Comparison of ENCODE assay signal across 2 cellular contexts in the genomic region with DNA sequence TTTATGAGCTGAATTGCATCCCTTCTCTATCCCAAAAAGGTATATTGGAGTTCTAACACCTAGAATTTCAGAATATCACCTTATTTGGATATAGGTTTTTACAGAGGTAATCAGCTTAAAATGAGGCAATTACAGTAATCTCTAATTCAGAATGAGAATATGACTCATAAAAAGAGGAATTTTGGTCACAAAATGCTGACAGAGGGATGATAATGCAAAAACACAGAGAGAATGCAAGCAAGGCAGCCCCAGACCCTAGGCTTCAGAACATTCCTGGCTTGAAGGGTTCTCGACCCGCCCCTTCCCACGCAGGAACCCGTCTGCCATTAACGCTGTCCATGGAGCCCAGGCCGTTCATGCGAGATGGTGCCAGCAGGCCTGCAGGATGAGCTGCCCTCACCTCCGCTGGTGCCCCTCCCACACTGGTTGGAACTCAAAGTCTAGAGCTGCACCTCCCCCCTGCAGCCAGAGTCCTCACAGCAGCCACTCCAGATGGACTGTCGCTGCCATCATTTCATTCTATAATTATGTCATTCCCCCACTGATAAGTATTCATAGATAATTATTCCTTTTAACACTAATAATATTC.
TF ChIP-seq lines count a peak whose summit lies in the region.

No MANE protein-coding gene starts in this region.

TF ChIP-seq in HepG2, 621 proteins besides CTCF, POLR2A, EP300 and RAD21 (continued from another document):
- TF ChIP-seq ZNF281 (CRISPR knock-in tag; IDR thresholded peaks at IDR 0.05; ENCODE audit: borderline replicate concordance) (peak; percentile 56; the same call in 1 of the 2 replicates), ZNF670 (CRISPR knock-in tag; IDR thresholded peaks at IDR 0.05; ENCODE audit: borderline replicate concordance) (no peak)

TF ChIP-seq in H1, 55 proteins besides CTCF, POLR2A, EP300 and RAD21 (continued from another document):
- TF ChIP-seq BACH1 (IDR thresholded peaks at IDR 0.05; ENCODE audit: low read length), result peak; percentile 34; the same call in 1 of the 2 replicates
